ENCODE assay signal across 8 cellular contexts in genomic region chr15:97904196-97904572, GRCh38. TPM values are rescaled to one million over a fixed set of nuclear protein-coding genes. Genes with fewer than 3 reads are reported as not detected.
DNase-seq lines count a peak whose midpoint lies in the region; ATAC-seq and TF ChIP-seq lines count a peak whose summit lies in the region.

No MANE protein-coding gene starts in this region.

- DNase-seq in activated CD8-positive, alpha-beta memory T cell treated with anti-CD3 and anti-CD28 coated beads, Interleukin-2, amount 50 U/mL, for 48 hours = peak; percentile 60
- DNase-seq in activated CD8-positive, alpha-beta memory T cell treated with anti-CD3 and anti-CD28 coated beads for 24 hours = no peak
- peak; percentile 29 for DNase-seq in NCI-H1092 treated with DMSO at 0.1 percent for 48 hours (lab: John Stamatoyannopoulos, UW)
- peak; percentile 50 for DNase-seq in foreskin melanocyte
- peak; percentile 31 for DNase-seq in occipital lobe (lab: John Stamatoyannopoulos, UW)

- H3K27ac ChIP-seq in VCaP = no peak overlapping the region

- ATAC-seq in HG02870 (IDR thresholded peaks at IDR 0.05; ENCODE audit: unreplicated experiment) (no peak), GM21526 (IDR thresholded peaks at IDR 0.05; ENCODE audit: low FRiP score, unreplicated experiment) (no peak)

- TF ChIP-seq CTCF in VCaP (conservative IDR thresholded peaks at IDR 0.05) = peak; percentile 96

RNA-seq across cellular contexts. Expression of gene ARRDC4, which starts 56.3 kb away (rescaled TPM):
- total RNA-seq in occipital lobe = 55.1 TPM
